ENCODE assay signal across 28 cellular contexts in the genomic region with DNA sequence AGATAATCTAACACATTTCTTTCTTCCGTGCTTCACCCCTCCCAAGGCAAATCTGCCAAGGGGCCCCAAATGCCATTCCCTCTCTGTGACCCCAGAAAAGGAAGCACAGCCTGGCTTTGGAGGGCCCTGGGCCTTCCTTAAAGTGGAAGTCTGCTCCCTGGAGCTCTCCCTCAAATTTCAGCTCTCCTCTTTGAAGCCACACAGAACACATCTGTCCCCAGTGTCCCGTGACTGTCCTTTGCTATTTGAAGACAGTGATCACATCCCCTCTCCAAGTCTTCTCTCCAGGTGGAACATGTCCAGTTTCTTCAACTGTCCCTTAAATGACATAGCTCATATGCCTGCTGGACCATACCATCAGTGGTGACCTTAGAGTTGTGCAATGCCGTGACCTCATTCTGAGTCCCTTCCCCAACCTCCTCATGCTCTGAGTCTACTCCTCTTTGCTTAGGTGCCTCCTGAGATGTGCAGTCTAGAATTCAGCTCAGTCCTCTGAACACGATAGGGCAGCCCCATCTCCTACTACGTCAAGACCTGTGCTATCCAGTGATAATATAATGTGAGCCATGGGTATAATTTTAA. TPM values are rescaled to one million over a fixed set of nuclear protein-coding genes. Genes with fewer than 3 reads are reported as not detected.
DNase-seq lines count a peak whose midpoint lies in the region; ATAC-seq, FAIRE-seq and TF ChIP-seq lines count a peak whose summit lies in the region.
"Had no signal": no experiment of that assay in that cellular context is flagged by ENCODE, and none has a peak within 500 bp of the region (broad histone marks: within the 10 kb centered on the region; RNA-seq: fewer than 3 reads in every experiment).

No MANE protein-coding gene starts in this region.

- no peaks in the 10 kb centered on the region for H3K4me1 ChIP-seq in astrocyte (ENCODE audit: insufficient read depth, low read length)
- no peaks in the 10 kb centered on the region for H3K4me1 ChIP-seq in smooth muscle cell (ENCODE audit: low read depth)
- H3K4me1 ChIP-seq: thyroid gland had no signal

- H3K27me3 ChIP-seq in astrocyte (ENCODE audit: insufficient read depth, low read length) (peaks cover 3% of the 10 kb centered on the region), smooth muscle cell (ENCODE audit: low read depth) (no peaks in the 10 kb centered on the region)
- H3K27me3 ChIP-seq: thyroid gland had no signal

- H3K4me1 Mint-ChIP-seq in activated CD4-positive, alpha-beta memory T cell treated with anti-CD3 and anti-CD28 coated beads, Interleukin-2, amount 10 ng/mL, durations not matched to agents 7 days and 5 days: peaks cover 17% of the 10 kb centered on the region
- peaks cover 5% of the 10 kb centered on the region for H3K4me1 Mint-ChIP-seq in activated CD4-positive, alpha-beta memory T cell treated with anti-CD3 and anti-CD28 coated beads for 36 hours (ENCODE audit: low read depth)
- peaks cover 3% of the 10 kb centered on the region for H3K4me1 Mint-ChIP-seq in astrocyte (ENCODE audit: low read depth, unreplicated experiment)
- H3K4me1 Mint-ChIP-seq: activated naive CD4-positive, alpha-beta T cell treated with anti-CD3 and anti-CD28 coated beads, Interleukin-2, amount 50 U/mL, for 24 hours had no signal

- H2AFZ ChIP-seq in astrocyte (ENCODE audit: low read depth, low read length) (no peak overlapping the region), smooth muscle cell (ENCODE audit: low read depth) (no peak overlapping the region)

- H3K27me3 Mint-ChIP-seq in activated CD4-positive, alpha-beta memory T cell treated with anti-CD3 and anti-CD28 coated beads, Interleukin-2, amount 10 ng/mL, durations not matched to agents 7 days and 5 days: peaks cover 15% of the 10 kb centered on the region
- H3K27me3 Mint-ChIP-seq in activated CD4-positive, alpha-beta memory T cell treated with anti-CD3 and anti-CD28 coated beads for 36 hours: peaks cover 19% of the 10 kb centered on the region
- peaks cover 19% of the 10 kb centered on the region for H3K27me3 Mint-ChIP-seq in astrocyte (ENCODE audit: low read depth, unreplicated experiment)

- H3K27ac ChIP-seq in astrocyte (ENCODE audit: low read depth, low read length) (no peak overlapping the region), smooth muscle cell (ENCODE audit: low read depth) (no peak overlapping the region)
- H3K27ac ChIP-seq: cardiac muscle cell, RWPE1, thyroid gland had no signal

- no peak for TF ChIP-seq CTCF in astrocyte (IDR thresholded peaks at IDR 0.05; ENCODE audit: insufficient read depth, low read depth, low read length)
- no peak for TF ChIP-seq CTCF in smooth muscle cell (IDR thresholded peaks at IDR 0.05; ENCODE audit: borderline replicate concordance, insufficient read depth, poor library complexity, severe bottlenecking)

- H3K9ac ChIP-seq in astrocyte (ENCODE audit: low read length): no peak overlapping the region
- H3K9ac ChIP-seq in smooth muscle cell (ENCODE audit: low read depth): no peak overlapping the region

- WGBS in smooth muscle cell (ENCODE audit: low lambda C conversion rate): 67% methylated on average over 5 of the region's 5 CpGs

- H3K79me2 ChIP-seq in astrocyte (ENCODE audit: insufficient read depth, low read length) (no peaks in the 10 kb centered on the region), smooth muscle cell (ENCODE audit: low read depth) (no peaks in the 10 kb centered on the region)

- H3K4me2 ChIP-seq in astrocyte (ENCODE audit: low read length) (no peak overlapping the region), smooth muscle cell (peak overlapping the region; percentile 58)

- peaks cover 6% of the 10 kb centered on the region for H3K36me3 Mint-ChIP-seq in activated CD4-positive, alpha-beta memory T cell treated with anti-CD3 and anti-CD28 coated beads, Interleukin-2, amount 10 ng/mL, durations not matched to agents 7 days and 5 days (ENCODE audit: low read depth)
- H3K36me3 Mint-ChIP-seq in activated CD4-positive, alpha-beta memory T cell treated with anti-CD3 and anti-CD28 coated beads for 36 hours: no peaks in the 10 kb centered on the region
- H3K36me3 Mint-ChIP-seq in astrocyte (ENCODE audit: low read depth, unreplicated experiment): no peaks in the 10 kb centered on the region
- H3K36me3 Mint-ChIP-seq: CD8-positive, alpha-beta T cell had no signal

- H3F3A ChIP-seq in smooth muscle cell (ENCODE audit: low read depth): no peaks in the 10 kb centered on the region

- ATAC-seq in GM21381 (IDR thresholded peaks at IDR 0.05; ENCODE audit: unreplicated experiment): no peak
- no peak for ATAC-seq in HG03159 (IDR thresholded peaks at IDR 0.05; ENCODE audit: unreplicated experiment)
- ATAC-seq: CD8-positive, alpha-beta T cell; SK-N-SH treated with all-trans-retinoic acid at 6 μM for 48 hours had no signal

- POLR2A ChIA-PET in activated CD4-positive, alpha-beta memory T cell treated with anti-CD3 and anti-CD28 coated beads, Interleukin-2, amount 10 ng/mL, durations not matched to agents 7 days and 5 days (lab: Charles Lee): no interaction called here
- POLR2A ChIA-PET in activated CD4-positive, alpha-beta memory T cell treated with anti-CD3 and anti-CD28 coated beads for 36 hours (lab: Charles Lee): no interaction called here

- H3K9me3 Mint-ChIP-seq in activated CD4-positive, alpha-beta memory T cell treated with anti-CD3 and anti-CD28 coated beads, Interleukin-2, amount 10 ng/mL, durations not matched to agents 7 days and 5 days: peaks cover 6% of the 10 kb centered on the region
- H3K9me3 Mint-ChIP-seq in activated CD4-positive, alpha-beta memory T cell treated with anti-CD3 and anti-CD28 coated beads for 36 hours: peaks cover 7% of the 10 kb centered on the region
- H3K9me3 Mint-ChIP-seq in astrocyte (ENCODE audit: unreplicated experiment): peaks cover 3% of the 10 kb centered on the region
- H3K9me3 Mint-ChIP-seq: activated T-helper 17 cell treated with anti-CD3 and anti-CD28 coated beads, Interleukin-2, amount 50 U/mL, for 72 hours had no signal

- H3K4me3 Mint-ChIP-seq in activated CD4-positive, alpha-beta memory T cell treated with anti-CD3 and anti-CD28 coated beads, Interleukin-2, amount 10 ng/mL, durations not matched to agents 7 days and 5 days: no peak overlapping the region
- no peak overlapping the region for H3K4me3 Mint-ChIP-seq in activated CD4-positive, alpha-beta memory T cell treated with anti-CD3 and anti-CD28 coated beads for 36 hours
- H3K4me3 Mint-ChIP-seq in astrocyte (ENCODE audit: unreplicated experiment): no peak overlapping the region
- H3K4me3 Mint-ChIP-seq: activated naive CD4-positive, alpha-beta T cell treated with anti-CD3 and anti-CD28 coated beads, Interleukin-2, amount 50 U/mL, for 24 hours; activated T-helper 17 cell treated with anti-CD3 and anti-CD28 coated beads, Interleukin-2, amount 50 U/mL, for 72 hours; CD8-positive, alpha-beta T cell; dendritic cell treated with granulocyte-macrophage colony-stimulating factor and Interleukin-4, amounts not matched to agents 40 ng/mL and 50 ng/mL, for 4 days; memory B cell had no signal

- H3K9me3 ChIP-seq in astrocyte (ENCODE audit: insufficient read depth, low read depth, low read length): no peaks in the 10 kb centered on the region
- peaks cover 7% of the 10 kb centered on the region for H3K9me3 ChIP-seq in smooth muscle cell (replicated peaks; ENCODE audit: low read depth)
- H3K9me3 ChIP-seq: thyroid gland had no signal

- peak; percentile 3 for DNase-seq in activated CD4-positive, alpha-beta memory T cell treated with anti-CD3 and anti-CD28 coated beads, Interleukin-2, amount 10 ng/mL, durations not matched to agents 7 days and 5 days
- DNase-seq in activated CD4-positive, alpha-beta memory T cell treated with anti-CD3 and anti-CD28 coated beads for 36 hours: no peak
- DNase-seq in astrocyte (ENCODE audit: low read depth): no peak
- DNase-seq in kidney tubule cell (ENCODE audit: low spot score): peak; percentile 28
- DNase-seq in smooth muscle cell (lab: John Stamatoyannopoulos, UW; ENCODE audit: unreplicated experiment): no peak
- DNase-seq in stimulated activated CD4-positive, alpha-beta T cell treated with anti-CD3 and anti-CD28 coated beads, Interleukin-12 subunit alpha, Interleukin-12 subunit beta, amount 100 ng/mL, for 4 hours: no peak
- DNase-seq: activated CD4-positive, alpha-beta T cell treated with anti-CD3 and anti-CD28 coated beads for 48 hours; H7; Karpas-422; kidney glomerular epithelial cell; NCI-H1048; NCI-H2227 treated with DMSO at 0.1 percent for 48 hours; occipital lobe; stimulated activated CD4-positive, alpha-beta T cell treated with anti-CD3 and anti-CD28 coated beads, Interleukin-4, amount 100 ng/mL, for 4 hours; stimulated activated naive CD8-positive, alpha-beta T cell treated with anti-CD3 and anti-CD28 coated beads, Interleukin-15, Interleukin-2, amounts not matched to agents 100 U/mL and 50 U/mL, for 24 hours; thyroid gland had no signal

- FAIRE-seq in astrocyte (lab: Jason Lieb, UNC): no peak
- FAIRE-seq: HTR-8/SVneo had no signal

- H3K4me3 ChIP-seq in astrocyte (ENCODE audit: insufficient read depth, low read depth, low read length) (no peak overlapping the region), smooth muscle cell (no peak overlapping the region)
- H3K4me3 ChIP-seq: cardiac muscle cell, thyroid gland had no signal

- intact Hi-C loops in activated CD4-positive, alpha-beta memory T cell treated with anti-CD3 and anti-CD28 coated beads for 36 hours (cut with micrococcal nuclease): no loop called here

- H4K20me1 ChIP-seq in astrocyte (ENCODE audit: insufficient read depth, low read length) (no peaks in the 10 kb centered on the region), smooth muscle cell (ENCODE audit: low read depth) (no peaks in the 10 kb centered on the region)

- CTCF ChIA-PET in activated CD4-positive, alpha-beta memory T cell treated with anti-CD3 and anti-CD28 coated beads, Interleukin-2, amount 10 ng/mL, durations not matched to agents 7 days and 5 days (lab: Charles Lee): interaction anchor here (0.9 kb wide), 1 partner anchor 20 kb away, joined by 4 read pairs; no protein-coding TSS in a partner anchor
- CTCF ChIA-PET in activated CD4-positive, alpha-beta memory T cell treated with anti-CD3 and anti-CD28 coated beads for 36 hours (lab: Charles Lee): no interaction called here

- H3K27ac Mint-ChIP-seq in activated CD4-positive, alpha-beta memory T cell treated with anti-CD3 and anti-CD28 coated beads, Interleukin-2, amount 10 ng/mL, durations not matched to agents 7 days and 5 days: no peak overlapping the region
- H3K27ac Mint-ChIP-seq in activated CD4-positive, alpha-beta memory T cell treated with anti-CD3 and anti-CD28 coated beads for 36 hours: no peak overlapping the region
- peak overlapping the region; percentile 66 for H3K27ac Mint-ChIP-seq in astrocyte (ENCODE audit: unreplicated experiment)
- H3K27ac Mint-ChIP-seq: activated naive CD4-positive, alpha-beta T cell treated with anti-CD3 and anti-CD28 coated beads, Interleukin-2, amount 50 U/mL, for 24 hours; activated T-helper 17 cell treated with anti-CD3 and anti-CD28 coated beads, Interleukin-2, amount 50 U/mL, for 72 hours; CD8-positive, alpha-beta T cell; dendritic cell treated with granulocyte-macrophage colony-stimulating factor and Interleukin-4, amounts not matched to agents 40 ng/mL and 50 ng/mL, for 4 days; memory B cell had no signal

- H3K36me3 ChIP-seq in astrocyte (ENCODE audit: insufficient read depth, low read length) (no peaks in the 10 kb centered on the region), smooth muscle cell (ENCODE audit: low read depth) (no peaks in the 10 kb centered on the region)
- H3K36me3 ChIP-seq: cardiac muscle cell, thyroid gland had no signal

RNA-seq across cellular contexts. Expression of a gene that starts 18.4 kb away (rescaled TPM):
- total RNA-seq in activated CD4-positive, alpha-beta memory T cell treated with anti-CD3 and anti-CD28 coated beads, Interleukin-2, amount 10 ng/mL, durations not matched to agents 7 days and 5 days: under 1 TPM in 1 of 2 experiments, not detected in 1; 0.20 TPM
- under 1 TPM; 0.19 TPM for total RNA-seq in activated CD4-positive, alpha-beta memory T cell treated with anti-CD3 and anti-CD28 coated beads for 36 hours
- total RNA-seq in astrocyte (1.2 TPM in 2 replicates), smooth muscle cell (0.85 and 0.99 TPM in 2 replicates)
- polyA plus RNA-seq in smooth muscle cell: 1.7 and 2.3 TPM in 2 replicates
- total RNA-seq: T-helper 2 cell treated with Interferon-gamma antibody and Interleukin-4, amounts not matched to agents 100 ng/mL and 5 ng/mL, for 36 hours had no signal

Comparison
In these comparisons a context has a peak if more than half of its experiments do, and no peak if none do; other contexts are left out.
1. DNase-seq: peak in activated CD4-positive, alpha-beta memory T cell treated with anti-CD3 and anti-CD28 coated beads, Interleukin-2, amount 10 ng/mL, durations not matched to agents 7 days and 5 days (single experiment) and kidney tubule cell (single experiment); none in activated CD4-positive, alpha-beta memory T cell treated with anti-CD3 and anti-CD28 coated beads for 36 hours (single experiment), astrocyte (single experiment), smooth muscle cell (single experiment) and stimulated activated CD4-positive, alpha-beta T cell treated with anti-CD3 and anti-CD28 coated beads, Interleukin-12 subunit alpha, Interleukin-12 subunit beta, amount 100 ng/mL, for 4 hours (single experiment).